ENCODE assay signal across 11 cellular contexts in genomic region chr20:62376112-62377063, GRCh38. TPM values are rescaled to one million over a fixed set of nuclear protein-coding genes. Genes with fewer than 3 reads are reported as not detected.
DNase-seq lines count a peak whose midpoint lies in the region; ATAC-seq and TF ChIP-seq lines count a peak whose summit lies in the region.
"Had no signal": no experiment of that assay in that cellular context is flagged by ENCODE, and none has a peak within 500 bp of the region (broad histone marks: within the 10 kb centered on the region; RNA-seq: fewer than 3 reads in every experiment).

No MANE protein-coding gene starts in this region.

- H3K27ac ChIP-seq in cardiac muscle cell (peak overlapping the region; percentile 97), trophoblast cell (ENCODE audit: low read depth, low read length) (peak overlapping the region; percentile 85)
- H3K27ac ChIP-seq: parathyroid adenoma had no signal

- H3K4me1 Mint-ChIP-seq in Caco-2 (ENCODE audit: low read depth, unreplicated experiment) (peaks cover 20% of the 10 kb centered on the region), WTC11 (peaks cover 31% of the 10 kb centered on the region)

- peaks cover 25% of the 10 kb centered on the region for H3K36me3 Mint-ChIP-seq in Caco-2 (ENCODE audit: insufficient read depth, unreplicated experiment)
- H3K36me3 Mint-ChIP-seq in WTC11: no peaks in the 10 kb centered on the region

- CTCF ChIA-PET in Caco-2 (lab: Charles Lee) (interaction anchor here (0.6 to 3.2 kb wide), 6 partner anchors 8 to 147 kb away, joined by 3 to 21 read pairs (median 4); partner anchors contain the start of gene ADRM1), WTC11 (lab: Charles Lee) (interaction anchor here (0.7 to 7.4 kb wide), 6 partner anchors 10 to 75 kb away, joined by 3 to 89 read pairs (median 6); partner anchors contain the start of gene LAMA5)

- intact Hi-C loops in Caco-2 (cut with micrococcal nuclease; ENCODE audit: unreplicated experiment): loop anchor here (1.0 kb wide), 3 partner anchors 8 to 74 kb away; partner anchors contain the start of gene ADRM1

- peak overlapping the region; percentile 84 for H2BK12ac ChIP-seq in trophoblast cell (ENCODE audit: low read length)

- H3K79me1 ChIP-seq in trophoblast cell (ENCODE audit: low read length): peaks cover 31% of the 10 kb centered on the region

- H2AK5ac ChIP-seq in trophoblast cell (ENCODE audit: low read length): peak overlapping the region; percentile 75

- H3K27ac Mint-ChIP-seq in Caco-2 (ENCODE audit: unreplicated experiment): peak overlapping the region; percentile 49
- peak overlapping the region; percentile 94 for H3K27ac Mint-ChIP-seq in WTC11

- no peaks in the 10 kb centered on the region for H3K27me3 ChIP-seq in Caco-2 (replicated peaks; ENCODE audit: control insufficient read depth, insufficient read depth, low read length)
- no peaks in the 10 kb centered on the region for H3K27me3 ChIP-seq in cardiac muscle cell
- H3K27me3 ChIP-seq in trophoblast cell (ENCODE audit: insufficient read depth, low read length): no peaks in the 10 kb centered on the region

- H3K4me3 Mint-ChIP-seq in Caco-2 (ENCODE audit: unreplicated experiment) (no peak overlapping the region), WTC11 (no peak overlapping the region)

- H3K18ac ChIP-seq in trophoblast cell (ENCODE audit: low read length): peak overlapping the region; percentile 20

- H3K79me2 ChIP-seq in trophoblast cell (ENCODE audit: control insufficient read depth, insufficient read depth, low read length, poor library complexity): peaks cover 6% of the 10 kb centered on the region
- H3K79me2 ChIP-seq: parathyroid adenoma had no signal

- peak overlapping the region; percentile 78 for H4K12ac ChIP-seq in trophoblast cell (ENCODE audit: low read depth, low read length)

- WGBS in trophoblast cell (ENCODE audit: extremely low coverage, insufficient coverage, insufficient read length): no CpG with 5 or more reads among the region's 26 CpGs

- peak overlapping the region; percentile 79 for H4K8ac ChIP-seq in trophoblast cell (ENCODE audit: low read depth, low read length)

- DNase-seq in Caco-2 (peak; percentile 85 to 90), WTC11 (ENCODE audit: low spot score) (peak; percentile 82), cardiac muscle cell (ENCODE audit: low read depth in 1 of 2, low spot score in 1 of 2) (peak; percentile 88 to 94), trophoblast cell (peak; percentile 36 to 61), NCI-H524 (lab: John Stamatoyannopoulos, UW) (no peak), A172 (ENCODE audit: low spot score) (no peak)
- DNase-seq in stimulated activated CD4-positive, alpha-beta T cell treated with anti-CD3 and anti-CD28 coated beads, Interleukin-2, amount 100 ng/mL, for 24 hours: no peak
- DNase-seq in stimulated activated naive CD4-positive, alpha-beta T cell (lab: John Stamatoyannopoulos, UW): no peak
- DNase-seq: cortex of kidney had no signal

- H3K9me3 Mint-ChIP-seq in Caco-2 (ENCODE audit: unreplicated experiment) (peaks cover under 1% of the 10 kb centered on the region), WTC11 (no peaks in the 10 kb centered on the region)

- H3K36me3 ChIP-seq in Caco-2 (ENCODE audit: control insufficient read depth, insufficient read depth, low read length) (no peaks in the 10 kb centered on the region), cardiac muscle cell (no peaks in the 10 kb centered on the region), trophoblast cell (ENCODE audit: control insufficient read depth in 1 of 2, insufficient read depth in 2 of 2, low read length in 2 of 2) (no peaks in the 10 kb centered on the region)

- no peak overlapping the region for H2AFZ ChIP-seq in trophoblast cell (ENCODE audit: insufficient read depth, low read length, poor library complexity)
- H2AFZ ChIP-seq: parathyroid adenoma had no signal

- H3K14ac ChIP-seq in trophoblast cell (ENCODE audit: low read length): peak overlapping the region; percentile 76

- H3K4me1 ChIP-seq in Caco-2: peaks cover 50% of the 10 kb centered on the region
- peaks cover 24% of the 10 kb centered on the region for H3K4me1 ChIP-seq in cardiac muscle cell (ENCODE audit: low read depth)
- H3K4me1 ChIP-seq in trophoblast cell (ENCODE audit: control insufficient read depth in 1 of 2, insufficient read depth in 2 of 2, low read length in 2 of 2): peaks cover 24 to 33% of the 10 kb centered on the region in 2 experiments

- no peaks in the 10 kb centered on the region for H3K27me3 Mint-ChIP-seq in Caco-2 (ENCODE audit: insufficient read depth, unreplicated experiment)
- no peaks in the 10 kb centered on the region; the same call in 1 of the 2 replicates for H3K27me3 Mint-ChIP-seq in WTC11 (ENCODE audit: low read depth)

- peak overlapping the region; percentile 84 for H2BK5ac ChIP-seq in trophoblast cell (ENCODE audit: low read depth, low read length, poor library complexity)

- H2BK120ac ChIP-seq in trophoblast cell (ENCODE audit: insufficient read depth, low read length, poor library complexity): peak overlapping the region; percentile 93

- no peak overlapping the region for H3K23ac ChIP-seq in trophoblast cell (ENCODE audit: low read length)

- peak overlapping the region; percentile 13 for H3K4me2 ChIP-seq in trophoblast cell (ENCODE audit: low read length)

- peak overlapping the region; percentile 91 for H4K91ac ChIP-seq in trophoblast cell (ENCODE audit: low read depth, low read length)

- H3K9me3 ChIP-seq in Caco-2 (no peaks in the 10 kb centered on the region), cardiac muscle cell (ENCODE audit: low read depth) (no peaks in the 10 kb centered on the region), trophoblast cell (ENCODE audit: insufficient read depth, low read depth, low read length) (no peaks in the 10 kb centered on the region)

- TF ChIP-seq CTCF in Caco-2 (IDR thresholded peaks at IDR 0.05; ENCODE audit: insufficient read depth in 1 of 2, low read depth in 1 of 2, low read length in 1 of 2, severe bottlenecking in 1 of 2, unreplicated experiment in 1 of 2) (peak; percentile 51 to 70), WTC11 (IDR thresholded peaks at IDR 0.05) (no peak), cardiac muscle cell (IDR thresholded peaks at IDR 0.05; ENCODE audit: low read depth, low read length) (peak; percentile 59)

- peak; percentile 82 for ATAC-seq in WTC11

- H3K4ac ChIP-seq in trophoblast cell (ENCODE audit: low read depth, low read length): peak overlapping the region; percentile 11

- H3K4me3 ChIP-seq in Caco-2 (ENCODE audit: low read depth, low read length): no peak overlapping the region
- no peak overlapping the region for H3K4me3 ChIP-seq in cardiac muscle cell
- no peak overlapping the region for H3K4me3 ChIP-seq in trophoblast cell (ENCODE audit: low read depth, low read length)

- H3K9ac ChIP-seq in trophoblast cell (ENCODE audit: low read length): peak overlapping the region; percentile 11
- H3K9ac ChIP-seq: parathyroid adenoma had no signal

- no TSS peak for BruUV-seq in Caco-2 (replicated peaks; lab: Mats Ljungman, UMichigan)

- POLR2A ChIA-PET in Caco-2 (lab: Charles Lee) (interaction anchor here (0.9 to 2.2 kb wide), 4 partner anchors 10 to 14 kb away, joined by 3 to 9 read pairs (median 6); partner anchors contain the start of genes LAMA5 and RPS21), WTC11 (lab: Charles Lee) (interaction anchor here (1.1 to 4.0 kb wide), 2 partner anchors 10 to 14 kb away, joined by 3 to 29 read pairs; partner anchors contain the start of gene LAMA5)

TF ChIP-seq in WTC11, 78 proteins besides CTCF, POLR2A, EP300 and RAD21 (continues in another document):
- no peak for TF ChIP-seq ZNF281 (CRISPR knock-in tag; IDR thresholded peaks at IDR 0.05)
- TF ChIP-seq JUN (CRISPR knock-in tag; IDR thresholded peaks at IDR 0.05): no peak
- peak; percentile 12; the same call in 1 of the 2 replicates for TF ChIP-seq ZNF423 (CRISPR knock-in tag; IDR thresholded peaks at IDR 0.05)
- TF ChIP-seq FOXK1 (CRISPR knock-in tag; IDR thresholded peaks at IDR 0.05): no peak
- no peak for TF ChIP-seq ETV6 (CRISPR knock-in tag; IDR thresholded peaks at IDR 0.05)

RNA-seq across cellular contexts. Expression of gene LAMA5, which starts 9.3 kb away (rescaled TPM):
- total RNA-seq in Caco-2 (2022): 1,050 and 1,125 TPM in 2 replicates
- total RNA-seq in WTC11 (2021): 298 to 329 TPM (median 323 TPM) in 3 replicates
- total RNA-seq in cardiac muscle cell: 103 and 162 TPM in 2 replicates
- polyA plus RNA-seq in cardiac muscle cell: 168 and 214 TPM in 2 replicates
- 135 and 147 TPM in 2 replicates for polyA plus RNA-seq in trophoblast cell (2013)
- 63.8 and 81.2 TPM in 2 replicates for total RNA-seq in A172 (2014; rRNA removed; shearing (Covaris generic))

RNA-seq across cellular contexts. Expression of gene RPS21, which starts 10.5 kb away (rescaled TPM):
- total RNA-seq in Caco-2 (2022): 4,496 and 4,723 TPM in 2 replicates
- 2,016 to 2,119 TPM (median 2,047 TPM) in 3 replicates for total RNA-seq in WTC11 (2021)
- total RNA-seq in cardiac muscle cell: 839 and 997 TPM in 2 replicates
- 374 and 378 TPM in 2 replicates for polyA plus RNA-seq in cardiac muscle cell
- polyA plus RNA-seq in trophoblast cell (2013): 2,264 and 2,365 TPM in 2 replicates
- total RNA-seq in A172 (2014; rRNA removed; shearing (Covaris generic)): 2,286 and 2,536 TPM in 2 replicates

RNA-seq across cellular contexts. Expression of gene CABLES2, which starts 30.7 kb away (rescaled TPM):
- total RNA-seq in Caco-2 (2022): 30.7 and 36.4 TPM in 2 replicates
- 7.5 to 10.6 TPM (median 9.2 TPM) in 3 replicates for total RNA-seq in WTC11 (2021)
- total RNA-seq in cardiac muscle cell: 15.5 and 17.9 TPM in 2 replicates
- polyA plus RNA-seq in cardiac muscle cell: 21.4 and 23.8 TPM in 2 replicates
- polyA plus RNA-seq in trophoblast cell (2013): 15.0 and 15.1 TPM in 2 replicates
- total RNA-seq in A172 (2014; rRNA removed; shearing (Covaris generic)): 10.4 and 12.9 TPM in 2 replicates

RNA-seq across cellular contexts. Expression of gene RBBP8NL, which starts 51.0 kb away (rescaled TPM):
- total RNA-seq in Caco-2 (2022) (39.2 and 40.5 TPM in 2 replicates), WTC11 (2021) (0.99 to 1.5 TPM (median 1.4 TPM) in 3 replicates), cardiac muscle cell (not detected in 2 replicates)
- polyA plus RNA-seq in cardiac muscle cell: not detected in 2 replicates
- polyA plus RNA-seq in trophoblast cell (2013): 7.9 TPM in 2 replicates
- total RNA-seq in A172 (2014; rRNA removed; shearing (Covaris generic)): not detected in 2 replicates
- total RNA-seq: temporal lobe had no signal

Comparison
In these comparisons a context has a peak if more than half of its experiments do, and no peak if none do; other contexts are left out.
1. DNase-seq: peak in Caco-2 (2 of 2), WTC11 (single experiment), cardiac muscle cell (2 of 2) and trophoblast cell (2 of 2); none in NCI-H524 (0 of 2), stimulated activated CD4-positive, alpha-beta T cell treated with anti-CD3 and anti-CD28 coated beads, Interleukin-2, amount 100 ng/mL, for 24 hours (0 of 2), stimulated activated naive CD4-positive, alpha-beta T cell (0 of 6) and A172 (single experiment).